Comparison of ENCODE assay signal across 8 cellular contexts in genomic region chr11:2419638-2420501, GRCh38. TPM values are rescaled to one million over a fixed set of nuclear protein-coding genes. Genes with fewer than 3 reads are reported as not detected.
DNase-seq lines count a peak whose midpoint lies in the region; ATAC-seq, FAIRE-seq and TF ChIP-seq lines count a peak whose summit lies in the region.

No MANE protein-coding gene starts in this region.

- H3K4me1 ChIP-seq in kidney (ENCODE audit: control insufficient read depth in 1 of 2, insufficient read depth in 1 of 2, low read depth in 1 of 2, low read length in 2 of 2), result peaks cover 0 to 3% of the 10 kb centered on the region in 2 donors

- no peaks in the 10 kb centered on the region for H3K9me3 ChIP-seq in kidney (ENCODE audit: control insufficient read depth in 1 of 2, low read length in 2 of 2)

- peak; percentile 23 for FAIRE-seq in kidney (lab: Jason Lieb, UNC)

- DNase-seq in NCI-H1436 (lab: John Stamatoyannopoulos, UW) (peak; percentile 58), NCI-H1436 treated with DMSO at 0.1 percent for 48 hours (lab: John Stamatoyannopoulos, UW) (no peak), NCI-H1694 (lab: John Stamatoyannopoulos, UW) (peak; percentile 33), caudate nucleus (lab: John Stamatoyannopoulos, UW) (peak in 44 of 61 donors; percentile 4 to 58 (median 28)), kidney (peak; percentile 89)
- DNase-seq in stimulated activated CD4-positive, alpha-beta T cell treated with anti-CD3 and anti-CD28 coated beads, Interleukin-1b, Interleukin-23, amount 100 ng/mL, for 48 hours, result peak; percentile 57

- no peak overlapping the region for H3K4me3 ChIP-seq in kidney (ENCODE audit: low read length in 2 of 2)

- peak overlapping the region in 1 of 2 donors; percentile 64 for H3K9ac ChIP-seq in kidney (ENCODE audit: low read length in 2 of 2)

- TF ChIP-seq CTCF in VCaP (conservative IDR thresholded peaks at IDR 0.05) (peak; percentile 85), kidney (IDR thresholded peaks at IDR 0.05; ENCODE audit: borderline replicate concordance, extremely low read depth, insufficient read depth) (peak; percentile 89)

- H3K27ac ChIP-seq in VCaP (peak overlapping the region; percentile 35; the same call in 1 of the 2 replicates), caudate nucleus (ENCODE audit: low read depth, low read length) (no peak overlapping the region), kidney (ENCODE audit: low read depth in 2 of 2, low read length in 2 of 2) (no peak overlapping the region)

- H3K36me3 ChIP-seq in kidney (ENCODE audit: control insufficient read depth in 1 of 2, insufficient read depth in 2 of 2, low read length in 2 of 2), result no peaks in the 10 kb centered on the region

- ATAC-seq in HG02884 (IDR thresholded peaks at IDR 0.05; ENCODE audit: unreplicated experiment), result no peak

- intact Hi-C loops in kidney (cut with DNase I), result loop anchor here (5.0 to 10.0 kb wide), 3 partner anchors 118 to 465 kb away; partner anchors contain the start of genes C11orf21, CDKN1C and TSPAN32

RNA-seq across cellular contexts. Expression of gene TSSC4, which starts 19.3 kb away (rescaled TPM):
- 42.3 TPM for total RNA-seq in kidney
- 51.4 TPM for polyA plus RNA-seq in kidney (ENCODE audit: insufficient read depth, low read depth, low replicate concordance)

RNA-seq across cellular contexts. Expression of gene TRPM5, which starts 24.4 kb away (rescaled TPM):
- total RNA-seq in kidney, result 0.25 TPM
- 0.69 TPM for polyA plus RNA-seq in kidney (ENCODE audit: insufficient read depth, low read depth, low replicate concordance)

RNA-seq across cellular contexts. Expression of gene KCNQ1, which starts 24.9 kb away (rescaled TPM):
- 45.5 TPM for total RNA-seq in kidney
- 49.4 TPM for polyA plus RNA-seq in kidney (ENCODE audit: insufficient read depth, low read depth, low replicate concordance)

RNA-seq across cellular contexts. Expression of gene CD81, which starts 42.8 kb away (rescaled TPM):
- total RNA-seq in kidney, result 950 TPM
- 827 TPM for polyA plus RNA-seq in kidney (ENCODE audit: insufficient read depth, low read depth, low replicate concordance)
